8 cellular contexts compared by ENCODE assay signal in the genomic region with DNA sequence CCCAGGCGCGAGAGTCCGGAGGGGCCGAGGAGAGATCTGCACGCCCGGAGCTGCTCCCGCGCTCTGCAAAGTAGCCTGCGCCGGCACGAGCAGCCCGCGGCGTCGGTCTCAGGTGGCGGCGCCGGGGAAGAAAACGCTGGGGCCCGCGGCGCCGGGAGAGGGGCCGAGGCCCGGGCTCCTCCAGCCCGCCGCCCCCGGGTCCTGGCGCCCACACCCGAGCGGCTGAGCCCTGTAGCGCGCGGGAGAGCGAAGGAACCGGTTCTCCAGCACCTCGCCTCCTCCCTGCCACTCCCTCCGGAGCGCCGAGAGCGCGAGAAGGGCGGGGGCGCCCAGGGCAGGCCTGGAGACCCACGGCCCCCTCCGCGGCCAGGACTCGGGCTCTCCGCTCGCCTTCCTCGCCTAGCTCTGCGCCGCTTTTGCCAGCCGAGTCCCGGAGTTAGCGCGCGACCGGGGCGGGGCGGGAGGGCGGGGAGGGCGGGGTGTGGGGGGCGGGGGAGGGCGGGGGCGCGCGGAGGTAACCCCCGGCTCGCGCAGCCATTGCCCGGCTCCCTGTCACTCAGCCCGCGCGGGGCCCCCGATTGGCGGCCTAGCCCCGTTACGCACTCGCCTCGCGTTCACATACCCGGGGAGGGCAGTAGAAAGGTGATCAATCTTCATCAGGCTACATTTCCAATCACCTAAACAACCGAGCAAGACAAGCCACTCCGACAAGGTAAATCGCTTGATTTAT. TPM values are rescaled to one million over a fixed set of nuclear protein-coding genes. Genes with fewer than 3 reads are reported as not detected.
DNase-seq lines count a peak whose midpoint lies in the region; ATAC-seq, FAIRE-seq and TF ChIP-seq lines count a peak whose summit lies in the region.

A gene (plus strand): TSS at position 645 of the 730 bp plus-strand sequence. CDS start 2,161 bp downstream, outside the sequence.

- peak; percentile 94 for ATAC-seq in HCT116

- H4K20me1 ChIP-seq in HCT116 (ENCODE audit: insufficient read depth), result no peaks in the 10 kb centered on the region

- peak within 1 kb of the TSS; percentile 80 for H3K4me3 Mint-ChIP-seq in activated CD4-positive, alpha-beta T cell treated with anti-CD3 and anti-CD28 coated beads, Interleukin-2, amount 10 ng/mL, durations not matched to agents 24 days and 14 days

- H3K27ac Mint-ChIP-seq in activated CD4-positive, alpha-beta T cell treated with anti-CD3 and anti-CD28 coated beads, Interleukin-2, amount 10 ng/mL, durations not matched to agents 24 days and 14 days, result peak within 1 kb of the TSS; percentile 79

- RAD21 ChIA-PET in HCT116 (lab: Charles Lee; ENCODE audit: low non-redundant PET in 1 of 2, low total read pairs in 2 of 2, uncharacterized antibody in 2 of 2, unreplicated experiment in 2 of 2), result no interaction called here

- H3K9me3 ChIP-seq in HCT116 (ENCODE audit: control insufficient read depth in 1 of 2, insufficient read depth in 1 of 2, low read depth in 1 of 2, low read length in 2 of 2) (no peaks in the 10 kb centered on the region), Peyer's patch (peaks cover 0 to 16% (median 0%) of the 10 kb centered on the region in 4 donors), iPS-20b (ENCODE audit: insufficient read depth, low read depth, low read length) (peaks cover 14% of the 10 kb centered on the region), small intestine (ENCODE audit: control insufficient read depth, low read depth) (no peaks in the 10 kb centered on the region)

- peak within 1 kb of the TSS; percentile 91 for H3K27ac ChIP-seq in HCT116 (ENCODE audit: low read depth, low read length)
- no peak within 1 kb of the TSS for H3K27ac ChIP-seq in Peyer's patch
- H3K27ac ChIP-seq in iPS-20b (ENCODE audit: low read length), result no peak within 1 kb of the TSS
- H3K27ac ChIP-seq in small intestine (ENCODE audit: low read depth in 1 of 2, low read length in 1 of 2), result no peak within 1 kb of the TSS

- TF ChIP-seq RAD21 in HCT116 (IDR thresholded peaks at IDR 0.05; ENCODE audit: low read depth), result no peak

- peak within 1 kb of the TSS; percentile 98 for H3K4me2 ChIP-seq in HCT116 (ENCODE audit: low read length)

- TF ChIP-seq CTCF in HCT116 (IDR thresholded peaks at IDR 0.05 in 2 of 3, conservative IDR thresholded peaks at IDR 0.05 in 1 of 3; ENCODE audit: borderline replicate concordance in 1 of 3, insufficient read depth in 1 of 3, low read depth in 2 of 3, low read length in 2 of 3) (no peak), LNCaP clone FGC (IDR thresholded peaks at IDR 0.05; ENCODE audit: control insufficient read depth, extremely low read depth, insufficient read depth) (no peak), Peyer's patch (IDR thresholded peaks at IDR 0.05) (no peak)

- H3K9ac ChIP-seq in HCT116 (ENCODE audit: low read length) (peak within 1 kb of the TSS; percentile 98), iPS-20b (ENCODE audit: low read depth, low read length) (peak within 1 kb of the TSS; percentile 37; the same call in 1 of the 2 replicates)

- FAIRE-seq in small intestine (lab: Jason Lieb, UNC), result no peak

- POLR2A ChIA-PET in HCT116 (lab: Charles Lee), result interaction anchor here (0.6 kb wide), 1 partner anchor 18 kb away, joined by 3 read pairs; no protein-coding TSS in a partner anchor

- peak; percentile 83 for DNase-seq in activated CD4-positive, alpha-beta T cell treated with anti-CD3 and anti-CD28 coated beads, Interleukin-2, amount 10 ng/mL, durations not matched to agents 24 days and 14 days
- no peak for DNase-seq in activated CD4-positive, alpha-beta T cell treated with anti-CD3 and anti-CD28 coated beads, Interleukin-2, amount 50 U/mL, for 4 hours
- DNase-seq in HCT116 (ENCODE audit: low read depth, low spot score), result peak; percentile 56
- DNase-seq in LNCaP clone FGC (ENCODE audit: low read depth), result peak; percentile 22
- DNase-seq in Peyer's patch, result peak; percentile 39 to 72 (median 66)
- DNase-seq in anterior cingulate cortex (lab: John Stamatoyannopoulos, UW), result peak in 42 of 58 donors; percentile 18 to 83 (median 56)
- DNase-seq in small intestine, result peak; percentile 51

- H3K4me3 ChIP-seq in HCT116 (replicated peaks in 1 of 2; ENCODE audit: low read depth in 1 of 2, low read length in 2 of 2), result peak within 1 kb of the TSS; percentile 97 to 99
- peak within 1 kb of the TSS; percentile 81 for H3K4me3 ChIP-seq in LNCaP clone FGC (ENCODE audit: low read depth, low read length)
- peak within 1 kb of the TSS; percentile 33 to 61 (median 52) for H3K4me3 ChIP-seq in Peyer's patch
- peak within 1 kb of the TSS; percentile 82 for H3K4me3 ChIP-seq in iPS-20b (ENCODE audit: low read length)
- peak within 1 kb of the TSS in 1 of 2 donors; percentile 49 for H3K4me3 ChIP-seq in small intestine (ENCODE audit: low read depth in 1 of 2, low read length in 2 of 2)

- H3K4me1 Mint-ChIP-seq in activated CD4-positive, alpha-beta T cell treated with anti-CD3 and anti-CD28 coated beads, Interleukin-2, amount 10 ng/mL, durations not matched to agents 24 days and 14 days, result peaks cover 31% of the 10 kb centered on the region

- H3K36me3 ChIP-seq in HCT116 (ENCODE audit: control insufficient read depth in 1 of 2, insufficient read depth in 2 of 2, low read length in 2 of 2) (peaks cover 3 to 4% of the 10 kb centered on the region in 2 experiments; a peak in 1 of 4 replicates), Peyer's patch (peaks cover 0 to 2% (median 0%) of the 10 kb centered on the region in 3 donors), iPS-20b (ENCODE audit: insufficient read depth, low read depth, low read length) (no peaks in the 10 kb centered on the region), small intestine (ENCODE audit: control insufficient read depth in 2 of 2, insufficient read depth in 2 of 2, low read length in 2 of 2) (no peaks in the 10 kb centered on the region)

- CTCF ChIA-PET in HCT116 (lab: Charles Lee), result no interaction called here

- H3K4me1 ChIP-seq in HCT116 (ENCODE audit: control insufficient read depth in 1 of 2, insufficient read depth in 2 of 2, low read length in 2 of 2), result peaks cover 4 to 18% of the 10 kb centered on the region in 2 experiments; a peak in 2 of 4 replicates
- peaks cover 0 to 73% (median 20%) of the 10 kb centered on the region in 4 donors for H3K4me1 ChIP-seq in Peyer's patch
- peaks cover 29% of the 10 kb centered on the region for H3K4me1 ChIP-seq in iPS-20b (ENCODE audit: insufficient read depth, low read length)
- peaks cover 6 to 7% of the 10 kb centered on the region in 2 donors for H3K4me1 ChIP-seq in small intestine (ENCODE audit: control insufficient read depth in 2 of 2, insufficient read depth in 1 of 2, low read depth in 1 of 2, low read length in 1 of 2)

- peak; percentile 56 for TF ChIP-seq POLR2A in HCT116 (IDR thresholded peaks at IDR 0.05; ENCODE audit: borderline replicate concordance, extremely low read depth, insufficient read depth, insufficient read length)
- TF ChIP-seq POLR2A in Peyer's patch (IDR thresholded peaks at IDR 0.05), result no peak

- no peaks in the 10 kb centered on the region for H3K9me2 ChIP-seq in HCT116 (ENCODE audit: insufficient read depth)

- no peaks in the 10 kb centered on the region for H3K9me3 Mint-ChIP-seq in activated CD4-positive, alpha-beta T cell treated with anti-CD3 and anti-CD28 coated beads, Interleukin-2, amount 10 ng/mL, durations not matched to agents 24 days and 14 days

- peaks cover 13% of the 10 kb centered on the region; the same call in 1 of the 2 replicates for H3K79me2 ChIP-seq in HCT116 (ENCODE audit: insufficient read depth, low read length)

- WGBS in small intestine, 3 donors, result 0 to 1% (median 1%) methylated on average over 33 to 86 of the region's 86 CpGs

- H2AFZ ChIP-seq in HCT116 (ENCODE audit: low read depth, low read length, poor library complexity, severe bottlenecking), result peak within 1 kb of the TSS; percentile 87

- peaks cover 87% of the 10 kb centered on the region for H3K27me3 Mint-ChIP-seq in activated CD4-positive, alpha-beta T cell treated with anti-CD3 and anti-CD28 coated beads, Interleukin-2, amount 10 ng/mL, durations not matched to agents 24 days and 14 days

- intact Hi-C loops in activated CD4-positive, alpha-beta T cell treated with anti-CD3 and anti-CD28 coated beads, Interleukin-2, amount 10 ng/mL, durations not matched to agents 24 days and 14 days (cut with micrococcal nuclease), result loop anchor here (10.0 kb wide), 1 partner anchor 346 kb away; a partner anchor contains a TSS
- intact Hi-C loops in HCT116 (cut with micrococcal nuclease), result no loop called here

- no TSS peak for BruUV-seq in HCT116 (replicated peaks; lab: Mats Ljungman, UMichigan)

- H3K36me3 Mint-ChIP-seq in activated CD4-positive, alpha-beta T cell treated with anti-CD3 and anti-CD28 coated beads, Interleukin-2, amount 10 ng/mL, durations not matched to agents 24 days and 14 days (ENCODE audit: low read depth), result peaks cover 3% of the 10 kb centered on the region

- H3K27me3 ChIP-seq in HCT116 (ENCODE audit: insufficient read depth, low read length) (no peaks in the 10 kb centered on the region), Peyer's patch (peaks cover 0 to 63% of the 10 kb centered on the region in 2 donors), iPS-20b (ENCODE audit: insufficient read depth, low read length) (peaks cover 98% of the 10 kb centered on the region), small intestine (ENCODE audit: control insufficient read depth in 2 of 2, insufficient read depth in 2 of 2, low read length in 2 of 2) (peaks cover 20 to 64% of the 10 kb centered on the region in 2 donors)

TF ChIP-seq in HCT116, 20 proteins besides CTCF, POLR2A, EP300 and RAD21:
- TF ChIP-seq ZFX (IDR thresholded peaks at IDR 0.05) (peak; percentile 79; the same call in 1 of the 2 replicates), SP1 (IDR thresholded peaks at IDR 0.05; ENCODE audit: low read depth) (peak; percentile 82), FOSL1 (IDR thresholded peaks at IDR 0.05; ENCODE audit: low read depth) (no peak), EZH2phosphoT487 (IDR thresholded peaks at IDR 0.05; ENCODE audit: borderline replicate concordance) (no peak), POLR2AphosphoS5 (IDR thresholded peaks at IDR 0.05; ENCODE audit: low read depth, low read length) (peak; percentile 87), SIN3A (IDR thresholded peaks at IDR 0.05; ENCODE audit: low read depth) (peak; percentile 46; the same call in 1 of the 2 replicates), EZH2 (IDR thresholded peaks at IDR 0.05) (no peak)
- TF ChIP-seq, protein P1, sequence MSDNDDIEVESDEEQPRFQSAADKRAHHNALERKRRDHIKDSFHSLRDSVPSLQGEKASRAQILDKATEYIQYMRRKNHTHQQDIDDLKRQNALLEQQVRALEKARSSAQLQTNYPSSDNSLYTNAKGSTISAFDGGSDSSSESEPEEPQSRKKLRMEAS (IDR thresholded peaks at IDR 0.05), result peak; percentile 42
- TF ChIP-seq, protein P2, sequence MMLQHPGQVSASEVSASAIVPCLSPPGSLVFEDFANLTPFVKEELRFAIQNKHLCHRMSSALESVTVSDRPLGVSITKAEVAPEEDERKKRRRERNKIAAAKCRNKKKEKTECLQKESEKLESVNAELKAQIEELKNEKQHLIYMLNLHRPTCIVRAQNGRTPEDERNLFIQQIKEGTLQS (IDR thresholded peaks at IDR 0.05), result no peak

RNA-seq across cellular contexts. Expression of the gene that starts here (rescaled TPM):
- not detected in 2 replicates for total RNA-seq in activated CD4-positive, alpha-beta T cell treated with anti-CD3 and anti-CD28 coated beads, Interleukin-2, amount 10 ng/mL, durations not matched to agents 24 days and 14 days
- total RNA-seq in HCT116 (2021; ENCODE audit: unreplicated experiment) (13.1 TPM), Peyer's patch (not detected)
- polyA plus RNA-seq in HCT116 (2012), result 8.6 and 8.9 TPM in 2 replicates
- polyA plus RNA-seq in small intestine, result not detected

Comparison
In these comparisons a context has a peak if more than half of its experiments do, and no peak if none do; other contexts are left out.
1. RNA of the gene that starts here (total RNA-seq): 13.1 TPM in HCT116 (single experiment); not detected in activated CD4-positive, alpha-beta T cell treated with anti-CD3 and anti-CD28 coated beads, Interleukin-2, amount 10 ng/mL, durations not matched to agents 24 days and 14 days and not detected in Peyer's patch; every median in the first group is over 10 times any median in the second.
2. Peak in DNase-seq in activated CD4-positive, alpha-beta T cell treated with anti-CD3 and anti-CD28 coated beads, Interleukin-2, amount 10 ng/mL, durations not matched to agents 24 days and 14 days; RNA of the gene not detected or under 1 TPM.
3. Peak in DNase-seq and H3K4me3 ChIP-seq in Peyer's patch; RNA of the gene not detected or under 1 TPM.
4. Peak in DNase-seq in small intestine; RNA of the gene not detected or under 1 TPM.
5. DNase-seq: peak in HCT116 (single experiment), LNCaP clone FGC (single experiment) and anterior cingulate cortex (42 of 58); none in activated CD4-positive, alpha-beta T cell treated with anti-CD3 and anti-CD28 coated beads, Interleukin-2, amount 50 U/mL, for 4 hours (0 of 2).